Comparison of ENCODE assay signal across 1 cellular context in the genomic region with DNA sequence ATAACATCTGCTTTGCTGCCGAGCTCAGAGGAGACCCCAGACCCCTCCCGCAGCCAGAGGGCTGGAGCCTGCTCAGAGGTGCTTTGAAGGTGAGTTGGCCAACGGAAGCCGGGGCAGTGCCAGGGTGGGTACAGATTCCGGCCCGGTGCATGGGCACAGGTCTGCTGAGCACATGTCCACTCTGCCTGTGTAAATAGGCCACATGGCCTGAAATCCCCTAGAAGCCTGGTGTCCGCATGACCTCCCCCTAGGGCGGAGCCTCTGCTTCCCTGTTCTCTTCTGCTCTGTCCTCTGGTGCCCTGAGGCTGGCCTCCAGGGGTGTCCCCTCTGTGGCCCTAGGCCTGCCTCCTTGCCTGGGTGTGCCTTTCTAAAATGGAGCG.
TF ChIP-seq lines count a peak whose summit lies in the region.

No MANE protein-coding gene starts in this region.

TF ChIP-seq in HepG2, 621 proteins besides CTCF, POLR2A, EP300 and RAD21 (continued from another document and continues in another):
- TF ChIP-seq, protein P1, sequence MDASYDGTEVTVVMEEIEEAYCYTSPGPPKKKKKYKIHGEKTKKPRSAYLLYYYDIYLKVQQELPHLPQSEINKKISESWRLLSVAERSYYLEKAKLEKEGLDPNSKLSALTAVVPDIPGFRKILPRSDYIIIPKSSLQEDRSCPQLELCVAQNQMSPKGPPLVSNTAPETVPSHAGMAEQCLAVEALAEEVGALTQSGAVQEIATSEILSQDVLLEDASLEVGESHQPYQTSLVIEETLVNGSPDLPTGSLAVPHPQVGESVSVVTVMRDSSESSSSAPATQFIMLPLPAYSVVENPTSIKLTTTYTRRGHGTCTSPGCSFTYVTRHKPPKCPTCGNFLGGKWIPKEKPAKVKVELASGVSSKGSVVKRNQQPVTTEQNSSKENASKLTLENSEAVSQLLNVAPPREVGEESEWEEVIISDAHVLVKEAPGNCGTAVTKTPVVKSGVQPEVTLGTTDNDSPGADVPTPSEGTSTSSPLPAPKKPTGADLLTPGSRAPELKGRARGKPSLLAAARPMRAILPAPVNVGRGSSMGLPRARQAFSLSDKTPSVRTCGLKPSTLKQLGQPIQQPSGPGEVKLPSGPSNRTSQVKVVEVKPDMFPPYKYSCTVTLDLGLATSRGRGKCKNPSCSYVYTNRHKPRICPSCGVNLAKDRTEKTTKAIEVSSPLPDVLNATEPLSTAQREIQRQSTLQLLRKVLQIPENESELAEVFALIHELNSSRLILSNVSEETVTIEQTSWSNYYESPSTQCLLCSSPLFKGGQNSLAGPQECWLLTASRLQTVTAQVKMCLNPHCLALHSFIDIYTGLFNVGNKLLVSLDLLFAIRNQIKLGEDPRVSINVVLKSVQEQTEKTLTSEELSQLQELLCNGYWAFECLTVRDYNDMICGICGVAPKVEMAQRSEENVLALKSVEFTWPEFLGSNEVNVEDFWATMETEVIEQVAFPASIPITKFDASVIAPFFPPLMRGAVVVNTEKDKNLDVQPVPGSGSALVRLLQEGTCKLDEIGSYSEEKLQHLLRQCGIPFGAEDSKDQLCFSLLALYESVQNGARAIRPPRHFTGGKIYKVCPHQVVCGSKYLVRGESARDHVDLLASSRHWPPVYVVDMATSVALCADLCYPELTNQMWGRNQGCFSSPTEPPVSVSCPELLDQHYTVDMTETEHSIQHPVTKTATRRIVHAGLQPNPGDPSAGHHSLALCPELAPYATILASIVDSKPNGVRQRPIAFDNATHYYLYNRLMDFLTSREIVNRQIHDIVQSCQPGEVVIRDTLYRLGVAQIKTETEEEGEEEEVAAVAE (CRISPR knock-in tag; IDR thresholded peaks at IDR 0.05; ENCODE audit: borderline replicate concordance), result no peak
- TF ChIP-seq JARID2 (CRISPR knock-in tag; IDR thresholded peaks at IDR 0.05; ENCODE audit: insufficient replicate concordance) (no peak), PAX8 (CRISPR knock-in tag; IDR thresholded peaks at IDR 0.05; ENCODE audit: borderline replicate concordance) (no peak), DNMT3B (CRISPR knock-in tag; conservative IDR thresholded peaks at IDR 0.05) (no peak), FOXA1 (IDR thresholded peaks at IDR 0.05) (no peak), FOXA1 (CRISPR knock-in tag; IDR thresholded peaks at IDR 0.05) (peak; percentile 50), ESRRA (CRISPR knock-in tag; IDR thresholded peaks at IDR 0.05; ENCODE audit: low read depth) (no peak), MYC (CRISPR knock-in tag; IDR thresholded peaks at IDR 0.05; ENCODE audit: borderline replicate concordance) (peak; percentile 75; the same call in 1 of the 2 replicates), RORA (CRISPR knock-in tag; IDR thresholded peaks at IDR 0.05) (no peak), GTF2F1 (IDR thresholded peaks at IDR 0.05; ENCODE audit: low read length) (no peak), ELF3 (CRISPR knock-in tag; IDR thresholded peaks at IDR 0.05) (no peak; the same call in 1 of the 2 replicates), TCF7L2 (IDR thresholded peaks at IDR 0.05; ENCODE audit: low read depth, low read length) (no peak), CBX5 (CRISPR knock-in tag; IDR thresholded peaks at IDR 0.05; ENCODE audit: borderline replicate concordance) (no peak), ETV6 (CRISPR knock-in tag; conservative IDR thresholded peaks at IDR 0.05) (no peak), ZNF670 (CRISPR knock-in tag; IDR thresholded peaks at IDR 0.05; ENCODE audit: borderline replicate concordance) (no peak), KDM3A (CRISPR knock-in tag; IDR thresholded peaks at IDR 0.05; ENCODE audit: low read depth) (no peak), SRY (CRISPR knock-in tag; IDR thresholded peaks at IDR 0.05) (no peak), ZBTB38 (CRISPR knock-in tag; IDR thresholded peaks at IDR 0.05) (0 out of 2 replicates have a peak, but pooled peaks have one; percentile 60)
- TF ChIP-seq, protein P2, sequence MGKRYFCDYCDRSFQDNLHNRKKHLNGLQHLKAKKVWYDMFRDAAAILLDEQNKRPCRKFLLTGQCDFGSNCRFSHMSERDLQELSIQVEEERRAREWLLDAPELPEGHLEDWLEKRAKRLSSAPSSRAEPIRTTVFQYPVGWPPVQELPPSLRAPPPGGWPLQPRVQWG (CRISPR knock-in tag; IDR thresholded peaks at IDR 0.05; ENCODE audit: borderline replicate concordance, low read depth), result no peak
- TF ChIP-seq, protein P3, sequence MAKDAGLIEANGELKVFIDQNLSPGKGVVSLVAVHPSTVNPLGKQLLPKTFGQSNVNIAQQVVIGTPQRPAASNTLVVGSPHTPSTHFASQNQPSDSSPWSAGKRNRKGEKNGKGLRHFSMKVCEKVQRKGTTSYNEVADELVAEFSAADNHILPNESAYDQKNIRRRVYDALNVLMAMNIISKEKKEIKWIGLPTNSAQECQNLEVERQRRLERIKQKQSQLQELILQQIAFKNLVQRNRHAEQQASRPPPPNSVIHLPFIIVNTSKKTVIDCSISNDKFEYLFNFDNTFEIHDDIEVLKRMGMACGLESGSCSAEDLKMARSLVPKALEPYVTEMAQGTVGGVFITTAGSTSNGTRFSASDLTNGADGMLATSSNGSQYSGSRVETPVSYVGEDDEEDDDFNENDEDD (CRISPR knock-in tag; IDR thresholded peaks at IDR 0.05; ENCODE audit: borderline replicate concordance), result 0 out of 2 replicates have a peak, but pooled peaks have one; percentile 26
- TF ChIP-seq, protein P4, sequence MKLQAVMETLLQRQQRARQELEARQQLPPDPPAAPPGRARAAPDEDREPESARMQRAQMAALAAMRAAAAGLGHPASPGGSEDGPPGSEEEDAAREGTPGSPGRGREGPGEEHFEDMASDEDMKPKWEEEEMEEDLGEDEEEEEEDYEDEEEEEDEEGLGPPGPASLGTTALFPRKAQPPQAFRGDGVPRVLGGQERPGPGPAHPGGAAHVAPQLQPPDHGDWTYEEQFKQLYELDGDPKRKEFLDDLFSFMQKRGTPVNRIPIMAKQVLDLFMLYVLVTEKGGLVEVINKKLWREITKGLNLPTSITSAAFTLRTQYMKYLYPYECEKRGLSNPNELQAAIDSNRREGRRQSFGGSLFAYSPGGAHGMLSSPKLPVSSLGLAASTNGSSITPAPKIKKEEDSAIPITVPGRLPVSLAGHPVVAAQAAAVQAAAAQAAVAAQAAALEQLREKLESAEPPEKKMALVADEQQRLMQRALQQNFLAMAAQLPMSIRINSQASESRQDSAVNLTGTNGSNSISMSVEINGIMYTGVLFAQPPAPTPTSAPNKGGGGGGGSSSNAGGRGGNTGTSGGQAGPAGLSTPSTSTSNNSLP (IDR thresholded peaks at IDR 0.05; ENCODE audit: low read depth, low read length), result no peak
- TF ChIP-seq, protein P5, sequence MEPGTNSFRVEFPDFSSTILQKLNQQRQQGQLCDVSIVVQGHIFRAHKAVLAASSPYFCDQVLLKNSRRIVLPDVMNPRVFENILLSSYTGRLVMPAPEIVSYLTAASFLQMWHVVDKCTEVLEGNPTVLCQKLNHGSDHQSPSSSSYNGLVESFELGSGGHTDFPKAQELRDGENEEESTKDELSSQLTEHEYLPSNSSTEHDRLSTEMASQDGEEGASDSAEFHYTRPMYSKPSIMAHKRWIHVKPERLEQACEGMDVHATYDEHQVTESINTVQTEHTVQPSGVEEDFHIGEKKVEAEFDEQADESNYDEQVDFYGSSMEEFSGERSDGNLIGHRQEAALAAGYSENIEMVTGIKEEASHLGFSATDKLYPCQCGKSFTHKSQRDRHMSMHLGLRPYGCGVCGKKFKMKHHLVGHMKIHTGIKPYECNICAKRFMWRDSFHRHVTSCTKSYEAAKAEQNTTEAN (CRISPR knock-in tag; conservative IDR thresholded peaks at IDR 0.05), result 0 out of 2 replicates have a peak, but pooled peaks have one; percentile 29
- TF ChIP-seq, protein P6, sequence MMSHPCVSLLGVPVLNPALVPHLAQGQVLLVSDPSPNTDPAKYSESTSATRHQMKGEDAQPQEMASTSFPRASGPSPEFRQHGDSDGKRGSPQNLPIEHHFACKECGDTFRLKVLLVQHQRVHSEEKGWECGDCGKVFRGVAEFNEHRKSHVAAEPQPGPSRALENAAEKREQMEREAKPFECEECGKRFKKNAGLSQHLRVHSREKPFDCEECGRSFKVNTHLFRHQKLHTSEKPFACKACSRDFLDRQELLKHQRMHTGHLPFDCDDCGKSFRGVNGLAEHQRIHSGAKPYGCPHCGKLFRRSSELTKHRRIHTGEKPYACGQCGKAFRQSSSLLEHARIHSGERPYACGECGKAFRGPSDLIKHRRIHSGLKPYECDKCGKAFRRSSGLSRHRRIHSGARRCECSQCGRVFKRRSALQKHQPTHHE (CRISPR knock-in tag; IDR thresholded peaks at IDR 0.05; ENCODE audit: borderline replicate concordance), result no peak
- TF ChIP-seq, protein P7, sequence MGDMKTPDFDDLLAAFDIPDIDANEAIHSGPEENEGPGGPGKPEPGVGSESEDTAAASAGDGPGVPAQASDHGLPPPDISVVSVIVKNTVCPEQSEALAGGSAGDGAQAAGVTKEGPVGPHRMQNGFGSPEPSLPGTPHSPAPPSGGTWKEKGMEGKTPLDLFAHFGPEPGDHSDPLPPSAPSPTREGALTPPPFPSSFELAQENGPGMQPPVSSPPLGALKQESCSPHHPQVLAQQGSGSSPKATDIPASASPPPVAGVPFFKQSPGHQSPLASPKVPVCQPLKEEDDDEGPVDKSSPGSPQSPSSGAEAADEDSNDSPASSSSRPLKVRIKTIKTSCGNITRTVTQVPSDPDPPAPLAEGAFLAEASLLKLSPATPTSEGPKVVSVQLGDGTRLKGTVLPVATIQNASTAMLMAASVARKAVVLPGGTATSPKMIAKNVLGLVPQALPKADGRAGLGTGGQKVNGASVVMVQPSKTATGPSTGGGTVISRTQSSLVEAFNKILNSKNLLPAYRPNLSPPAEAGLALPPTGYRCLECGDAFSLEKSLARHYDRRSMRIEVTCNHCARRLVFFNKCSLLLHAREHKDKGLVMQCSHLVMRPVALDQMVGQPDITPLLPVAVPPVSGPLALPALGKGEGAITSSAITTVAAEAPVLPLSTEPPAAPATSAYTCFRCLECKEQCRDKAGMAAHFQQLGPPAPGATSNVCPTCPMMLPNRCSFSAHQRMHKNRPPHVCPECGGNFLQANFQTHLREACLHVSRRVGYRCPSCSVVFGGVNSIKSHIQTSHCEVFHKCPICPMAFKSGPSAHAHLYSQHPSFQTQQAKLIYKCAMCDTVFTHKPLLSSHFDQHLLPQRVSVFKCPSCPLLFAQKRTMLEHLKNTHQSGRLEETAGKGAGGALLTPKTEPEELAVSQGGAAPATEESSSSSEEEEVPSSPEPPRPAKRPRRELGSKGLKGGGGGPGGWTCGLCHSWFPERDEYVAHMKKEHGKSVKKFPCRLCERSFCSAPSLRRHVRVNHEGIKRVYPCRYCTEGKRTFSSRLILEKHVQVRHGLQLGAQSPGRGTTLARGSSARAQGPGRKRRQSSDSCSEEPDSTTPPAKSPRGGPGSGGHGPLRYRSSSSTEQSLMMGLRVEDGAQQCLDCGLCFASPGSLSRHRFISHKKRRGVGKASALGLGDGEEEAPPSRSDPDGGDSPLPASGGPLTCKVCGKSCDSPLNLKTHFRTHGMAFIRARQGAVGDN (CRISPR knock-in tag; IDR thresholded peaks at IDR 0.05), result peak; percentile 76
- TF ChIP-seq, protein P8, sequence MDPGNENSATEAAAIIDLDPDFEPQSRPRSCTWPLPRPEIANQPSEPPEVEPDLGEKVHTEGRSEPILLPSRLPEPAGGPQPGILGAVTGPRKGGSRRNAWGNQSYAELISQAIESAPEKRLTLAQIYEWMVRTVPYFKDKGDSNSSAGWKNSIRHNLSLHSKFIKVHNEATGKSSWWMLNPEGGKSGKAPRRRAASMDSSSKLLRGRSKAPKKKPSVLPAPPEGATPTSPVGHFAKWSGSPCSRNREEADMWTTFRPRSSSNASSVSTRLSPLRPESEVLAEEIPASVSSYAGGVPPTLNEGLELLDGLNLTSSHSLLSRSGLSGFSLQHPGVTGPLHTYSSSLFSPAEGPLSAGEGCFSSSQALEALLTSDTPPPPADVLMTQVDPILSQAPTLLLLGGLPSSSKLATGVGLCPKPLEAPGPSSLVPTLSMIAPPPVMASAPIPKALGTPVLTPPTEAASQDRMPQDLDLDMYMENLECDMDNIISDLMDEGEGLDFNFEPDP (CRISPR knock-in tag; conservative IDR thresholded peaks at IDR 0.05), result no peak
- TF ChIP-seq, protein P9, sequence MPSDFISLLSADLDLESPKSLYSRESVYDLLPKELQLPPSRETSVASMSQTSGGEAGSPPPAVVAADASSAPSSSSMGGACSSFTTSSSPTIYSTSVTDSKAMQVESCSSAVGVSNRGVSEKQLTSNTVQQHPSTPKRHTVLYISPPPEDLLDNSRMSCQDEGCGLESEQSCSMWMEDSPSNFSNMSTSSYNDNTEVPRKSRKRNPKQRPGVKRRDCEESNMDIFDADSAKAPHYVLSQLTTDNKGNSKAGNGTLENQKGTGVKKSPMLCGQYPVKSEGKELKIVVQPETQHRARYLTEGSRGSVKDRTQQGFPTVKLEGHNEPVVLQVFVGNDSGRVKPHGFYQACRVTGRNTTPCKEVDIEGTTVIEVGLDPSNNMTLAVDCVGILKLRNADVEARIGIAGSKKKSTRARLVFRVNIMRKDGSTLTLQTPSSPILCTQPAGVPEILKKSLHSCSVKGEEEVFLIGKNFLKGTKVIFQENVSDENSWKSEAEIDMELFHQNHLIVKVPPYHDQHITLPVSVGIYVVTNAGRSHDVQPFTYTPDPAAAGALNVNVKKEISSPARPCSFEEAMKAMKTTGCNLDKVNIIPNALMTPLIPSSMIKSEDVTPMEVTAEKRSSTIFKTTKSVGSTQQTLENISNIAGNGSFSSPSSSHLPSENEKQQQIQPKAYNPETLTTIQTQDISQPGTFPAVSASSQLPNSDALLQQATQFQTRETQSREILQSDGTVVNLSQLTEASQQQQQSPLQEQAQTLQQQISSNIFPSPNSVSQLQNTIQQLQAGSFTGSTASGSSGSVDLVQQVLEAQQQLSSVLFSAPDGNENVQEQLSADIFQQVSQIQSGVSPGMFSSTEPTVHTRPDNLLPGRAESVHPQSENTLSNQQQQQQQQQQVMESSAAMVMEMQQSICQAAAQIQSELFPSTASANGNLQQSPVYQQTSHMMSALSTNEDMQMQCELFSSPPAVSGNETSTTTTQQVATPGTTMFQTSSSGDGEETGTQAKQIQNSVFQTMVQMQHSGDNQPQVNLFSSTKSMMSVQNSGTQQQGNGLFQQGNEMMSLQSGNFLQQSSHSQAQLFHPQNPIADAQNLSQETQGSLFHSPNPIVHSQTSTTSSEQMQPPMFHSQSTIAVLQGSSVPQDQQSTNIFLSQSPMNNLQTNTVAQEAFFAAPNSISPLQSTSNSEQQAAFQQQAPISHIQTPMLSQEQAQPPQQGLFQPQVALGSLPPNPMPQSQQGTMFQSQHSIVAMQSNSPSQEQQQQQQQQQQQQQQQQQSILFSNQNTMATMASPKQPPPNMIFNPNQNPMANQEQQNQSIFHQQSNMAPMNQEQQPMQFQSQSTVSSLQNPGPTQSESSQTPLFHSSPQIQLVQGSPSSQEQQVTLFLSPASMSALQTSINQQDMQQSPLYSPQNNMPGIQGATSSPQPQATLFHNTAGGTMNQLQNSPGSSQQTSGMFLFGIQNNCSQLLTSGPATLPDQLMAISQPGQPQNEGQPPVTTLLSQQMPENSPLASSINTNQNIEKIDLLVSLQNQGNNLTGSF (CRISPR knock-in tag; IDR thresholded peaks at IDR 0.05), result no peak
- TF ChIP-seq, protein P10, sequence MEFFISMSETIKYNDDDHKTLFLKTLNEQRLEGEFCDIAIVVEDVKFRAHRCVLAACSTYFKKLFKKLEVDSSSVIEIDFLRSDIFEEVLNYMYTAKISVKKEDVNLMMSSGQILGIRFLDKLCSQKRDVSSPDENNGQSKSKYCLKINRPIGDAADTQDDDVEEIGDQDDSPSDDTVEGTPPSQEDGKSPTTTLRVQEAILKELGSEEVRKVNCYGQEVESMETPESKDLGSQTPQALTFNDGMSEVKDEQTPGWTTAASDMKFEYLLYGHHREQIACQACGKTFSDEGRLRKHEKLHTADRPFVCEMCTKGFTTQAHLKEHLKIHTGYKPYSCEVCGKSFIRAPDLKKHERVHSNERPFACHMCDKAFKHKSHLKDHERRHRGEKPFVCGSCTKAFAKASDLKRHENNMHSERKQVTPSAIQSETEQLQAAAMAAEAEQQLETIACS (CRISPR knock-in tag; IDR thresholded peaks at IDR 0.05), result no peak
